19 cellular contexts compared by ENCODE assay signal in the genomic region with DNA sequence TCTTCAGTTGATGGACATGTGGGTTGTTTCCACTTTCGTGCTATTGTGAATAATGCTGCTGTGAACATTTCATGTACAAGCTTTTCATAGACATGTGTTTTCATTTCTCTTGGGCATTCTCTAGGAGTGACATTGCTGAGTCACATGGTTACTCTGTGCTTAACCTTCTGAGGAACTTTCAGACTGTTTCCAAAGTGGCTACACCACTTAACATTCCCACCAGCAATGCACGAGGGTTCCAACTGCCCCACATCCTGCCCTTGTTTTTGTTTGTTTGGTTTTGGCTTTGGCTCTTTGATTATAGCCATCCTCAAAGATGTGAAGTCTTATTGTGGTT. TPM values are rescaled to one million over a fixed set of nuclear protein-coding genes. Genes with fewer than 3 reads are reported as not detected.
A peak's percentile ranks its signal among the peaks of the same experiment; 100 is the strongest.
DNase-seq lines count a peak whose midpoint lies in the region; ATAC-seq, FAIRE-seq and TF ChIP-seq lines count a peak whose summit lies in the region.
"Had no signal": no experiment of that assay in that cellular context is flagged by ENCODE, and none has a peak within 500 bp of the region (broad histone marks: within the 10 kb centered on the region; RNA-seq: fewer than 3 reads in every experiment).

No MANE protein-coding gene starts in this region.

- H2AFZ ChIP-seq in astrocyte (ENCODE audit: low read depth, low read length) (no peak overlapping the region), hepatocyte (no peak overlapping the region)

- H3K27me3 ChIP-seq in astrocyte (ENCODE audit: insufficient read depth, low read length) = no peaks in the 10 kb centered on the region
- H3K27me3 ChIP-seq in hepatocyte = no peaks in the 10 kb centered on the region

- CTCF ChIA-PET in A549 (lab: Yijun Ruan, JAX) = interaction anchor here (1.2 to 1.3 kb wide), 3 partner anchors 10 to 251 kb away, joined by 3 to 5 read pairs (median 3); no protein-coding TSS in a partner anchor

- no peaks in the 10 kb centered on the region for H3K9me2 ChIP-seq in hepatocyte (replicated peaks; ENCODE audit: insufficient read depth)

- H3K36me3 ChIP-seq in astrocyte (ENCODE audit: insufficient read depth, low read length) (no peaks in the 10 kb centered on the region), hepatocyte (replicated peaks; ENCODE audit: insufficient read depth, low read depth) (no peaks in the 10 kb centered on the region)
- H3K36me3 ChIP-seq: prostate gland had no signal

- peaks cover 5% of the 10 kb centered on the region for H3K9me3 Mint-ChIP-seq in astrocyte (ENCODE audit: unreplicated experiment)
- H3K9me3 Mint-ChIP-seq in naive thymus-derived CD8-positive, alpha-beta T cell = no peaks in the 10 kb centered on the region
- H3K9me3 Mint-ChIP-seq: activated naive CD4-positive, alpha-beta T cell treated with anti-CD3 and anti-CD28 coated beads, Interleukin-2, amount 50 U/mL, for 72 hours; type B pancreatic cell had no signal

- H3K4me1 ChIP-seq in A549 (no peaks in the 10 kb centered on the region), astrocyte (ENCODE audit: insufficient read depth, low read length) (peaks cover 11% of the 10 kb centered on the region), hepatocyte (ENCODE audit: insufficient read depth) (peaks cover 6% of the 10 kb centered on the region)
- H3K4me1 ChIP-seq: prostate gland had no signal

- no peak for DNase-seq in A549 (ENCODE audit: low read depth in 1 of 2, low spot score in 1 of 2)
- DNase-seq in EH (ENCODE audit: low read depth) = peak; percentile 93
- DNase-seq in astrocyte (ENCODE audit: low read depth) = peak; percentile 69
- DNase-seq in hepatocyte (ENCODE audit: low spot score) = no peak
- DNase-seq in NCI-H2227 treated with DMSO at 0.1 percent for 48 hours (lab: John Stamatoyannopoulos, UW) = no peak
- DNase-seq in naive thymus-derived CD8-positive, alpha-beta T cell = no peak
- DNase-seq in NCI-H510A treated with DMSO at 0.1 percent for 48 hours (lab: John Stamatoyannopoulos, UW) = no peak
- no peak for DNase-seq in stimulated activated naive CD8-positive, alpha-beta T cell treated with anti-CD3 and anti-CD28 coated beads, Interleukin-15, Interleukin-2, amounts not matched to agents 100 U/mL and 50 U/mL, for 24 hours
- DNase-seq: activated CD4-positive, CD25-positive, alpha-beta regulatory T cell; erythroblast; NCI-H1048; OCI-M1; stimulated activated CD4-positive, alpha-beta T cell treated with anti-CD3 and anti-CD28 coated beads, Interleukin-1b, Interleukin-23, amount 100 ng/mL, for 48 hours; T-helper 1 cell had no signal

- TF ChIP-seq POLR2A in A549 (IDR thresholded peaks at IDR 0.05; ENCODE audit: low read length) = no peak

- H3K4me3 ChIP-seq in A549 = no peak overlapping the region
- no peak overlapping the region for H3K4me3 ChIP-seq in astrocyte (ENCODE audit: insufficient read depth, low read depth, low read length)
- no peak overlapping the region for H3K4me3 ChIP-seq in hepatocyte
- H3K4me3 ChIP-seq: prostate gland had no signal

- H3K27ac Mint-ChIP-seq in astrocyte (ENCODE audit: unreplicated experiment) = no peak overlapping the region
- H3K27ac Mint-ChIP-seq in naive thymus-derived CD8-positive, alpha-beta T cell = no peak overlapping the region
- H3K27ac Mint-ChIP-seq: activated naive CD4-positive, alpha-beta T cell treated with anti-CD3 and anti-CD28 coated beads, Interleukin-2, amount 50 U/mL, for 72 hours; B cell had no signal

- H4K20me1 ChIP-seq in astrocyte (ENCODE audit: insufficient read depth, low read length) (no peaks in the 10 kb centered on the region), hepatocyte (ENCODE audit: insufficient read depth, poor library complexity, severe bottlenecking) (no peaks in the 10 kb centered on the region)

- H3K9ac ChIP-seq in astrocyte (ENCODE audit: low read length) = no peak overlapping the region

- no peak overlapping the region for H3K27ac ChIP-seq in A549
- no peak overlapping the region for H3K27ac ChIP-seq in astrocyte (ENCODE audit: low read depth, low read length)
- H3K27ac ChIP-seq in hepatocyte = peak overlapping the region; percentile 4
- H3K27ac ChIP-seq: prostate gland had no signal

- peaks cover 3% of the 10 kb centered on the region for H3K4me1 Mint-ChIP-seq in astrocyte (ENCODE audit: low read depth, unreplicated experiment)
- peaks cover 0 to 2% (median 0%) of the 10 kb centered on the region in 4 donors for H3K4me1 Mint-ChIP-seq in naive thymus-derived CD8-positive, alpha-beta T cell
- H3K4me1 Mint-ChIP-seq: B cell had no signal

- H3K4me3 Mint-ChIP-seq in astrocyte (ENCODE audit: unreplicated experiment) = no peak overlapping the region
- H3K4me3 Mint-ChIP-seq in naive thymus-derived CD8-positive, alpha-beta T cell = no peak overlapping the region
- H3K4me3 Mint-ChIP-seq: B cell had no signal

- FAIRE-seq in A549 (lab: Jason Lieb, UNC) = peak; percentile 13
- peak; percentile 83 for FAIRE-seq in astrocyte (lab: Jason Lieb, UNC)
- FAIRE-seq: H1 had no signal

- ATAC-seq in A549 = no peak
- no peak for ATAC-seq in naive thymus-derived CD8-positive, alpha-beta T cell
- no peak for ATAC-seq in stimulated activated naive CD8-positive, alpha-beta T cell treated with anti-CD3 and anti-CD28 coated beads, Interleukin-15, Interleukin-2, amounts not matched to agents 100 U/mL and 50 U/mL, for 24 hours
- ATAC-seq: activated naive CD4-positive, alpha-beta T cell treated with anti-CD3 and anti-CD28 coated beads, Interleukin-2, amount 50 U/mL, for 72 hours had no signal

- WGBS in A549 (ENCODE audit: missing lambda C conversion rate) = 36% methylated on average over 2 of the region's 2 CpGs
- WGBS in hepatocyte (ENCODE audit: low lambda C conversion rate, missing lambda C conversion rate) = 39% methylated on average over 2 of the region's 2 CpGs

- H3K4me2 ChIP-seq in A549 (no peak overlapping the region), astrocyte (ENCODE audit: low read length) (peak overlapping the region; percentile 33), hepatocyte (no peak overlapping the region)

- H3K27me3 Mint-ChIP-seq in astrocyte (ENCODE audit: low read depth, unreplicated experiment) = peaks cover 16% of the 10 kb centered on the region
- peaks cover 0 to 4% (median 0%) of the 10 kb centered on the region in 5 donors for H3K27me3 Mint-ChIP-seq in naive thymus-derived CD8-positive, alpha-beta T cell
- H3K27me3 Mint-ChIP-seq: type B pancreatic cell had no signal

- peaks cover 2% of the 10 kb centered on the region for H3K36me3 Mint-ChIP-seq in astrocyte (ENCODE audit: low read depth, unreplicated experiment)
- no peaks in the 10 kb centered on the region for H3K36me3 Mint-ChIP-seq in naive thymus-derived CD8-positive, alpha-beta T cell
- H3K36me3 Mint-ChIP-seq: activated naive CD4-positive, alpha-beta T cell treated with anti-CD3 and anti-CD28 coated beads, Interleukin-2, amount 50 U/mL, for 72 hours; type B pancreatic cell had no signal

- POLR2A ChIA-PET in A549 (lab: Yijun Ruan, JAX) = no interaction called here
- POLR2A ChIA-PET in naive thymus-derived CD8-positive, alpha-beta T cell (lab: Charles Lee) = no interaction called here

- no peak for TF ChIP-seq RAD21 in A549 (conservative IDR thresholded peaks at IDR 0.05 in 1 of 2, IDR thresholded peaks at IDR 0.05 in 1 of 2)

- TF ChIP-seq EP300 in A549 (IDR thresholded peaks at IDR 0.05) = no peak

- H3K79me2 ChIP-seq in astrocyte (ENCODE audit: insufficient read depth, low read length) (no peaks in the 10 kb centered on the region), hepatocyte (no peaks in the 10 kb centered on the region)

- H3K9me3 ChIP-seq in A549 (no peaks in the 10 kb centered on the region), astrocyte (ENCODE audit: insufficient read depth, low read depth, low read length) (no peaks in the 10 kb centered on the region), hepatocyte (ENCODE audit: low read depth) (no peaks in the 10 kb centered on the region)
- H3K9me3 ChIP-seq: prostate gland had no signal

- TF ChIP-seq CTCF in A549 (IDR thresholded peaks at IDR 0.05) (no peak), astrocyte (IDR thresholded peaks at IDR 0.05; ENCODE audit: insufficient read depth, low read depth, low read length) (no peak), hepatocyte (IDR thresholded peaks at IDR 0.05; ENCODE audit: poor library complexity) (no peak)

TF ChIP-seq in A549, 52 proteins besides CTCF, POLR2A, EP300 and RAD21:
- TF ChIP-seq CBX8 (IDR thresholded peaks at IDR 0.05) (no peak), HOXB5 (CRISPR knock-in tag; IDR thresholded peaks at IDR 0.05) (no peak), RFX5 (IDR thresholded peaks at IDR 0.05) (no peak), BHLHE40 (IDR thresholded peaks at IDR 0.05; ENCODE audit: low read depth, low read length) (no peak), ZSCAN20 (CRISPR knock-in tag; IDR thresholded peaks at IDR 0.05) (no peak), KDM5A (IDR thresholded peaks at IDR 0.05) (no peak), TP53 (CRISPR knock-in tag; IDR thresholded peaks at IDR 0.05) (no peak), FOSL2 (IDR thresholded peaks at IDR 0.05) (no peak), FOSL2 (CRISPR knock-in tag; IDR thresholded peaks at IDR 0.05) (no peak)

RNA-seq across cellular contexts. Expression of a gene that starts 14.2 kb away (rescaled TPM):
- polyA plus RNA-seq in A549 (2011; rRNA removed) (47.8 and 62.4 TPM in 2 replicates), A549 (2017; fragmentation: RNase III; extraction: RNeasy Plus Mini Kit Qiagen cat#74134 plus additional on column Dnase treatment) (40.1 to 47.5 TPM (median 43.0 TPM) in 3 replicates), hepatocyte (70.4 and 78.9 TPM in 2 replicates)
- polyA plus RNA-seq in A549 (2012; cell fraction: cytosol; rRNA removed) = 88.6 and 124 TPM in 2 replicates
- 78.3 and 88.5 TPM in 2 replicates for polyA plus RNA-seq in A549 (2012; cell fraction: nucleus; rRNA removed)
- polyA minus RNA-seq in A549 (2011; rRNA and poly(A)+ RNA removed) = 34.0 and 49.1 TPM in 2 replicates
- total RNA-seq in astrocyte (19.5 and 25.4 TPM in 2 replicates), hepatocyte (50.1 and 58.6 TPM in 2 replicates)
- 10 to 100 TPM; 15.2 to 17.0 TPM for total RNA-seq in naive thymus-derived CD8-positive, alpha-beta T cell
- 10 to 100 TPM; 27.5 to 31.3 (median 28.1) TPM for polyA plus RNA-seq in naive thymus-derived CD8-positive, alpha-beta T cell

Comparison
In these comparisons a context has a peak if more than half of its experiments do, and no peak if none do; other contexts are left out.
1. DNase-seq: peak in EH (single experiment) and astrocyte (single experiment); none in A549 (0 of 2), hepatocyte (single experiment), NCI-H2227 treated with DMSO at 0.1 percent for 48 hours (single experiment), naive thymus-derived CD8-positive, alpha-beta T cell (0 of 10), NCI-H510A treated with DMSO at 0.1 percent for 48 hours (single experiment) and stimulated activated naive CD8-positive, alpha-beta T cell treated with anti-CD3 and anti-CD28 coated beads, Interleukin-15, Interleukin-2, amounts not matched to agents 100 U/mL and 50 U/mL, for 24 hours (single experiment).